ENCODE assay signal across 9 cellular contexts in the genomic region with DNA sequence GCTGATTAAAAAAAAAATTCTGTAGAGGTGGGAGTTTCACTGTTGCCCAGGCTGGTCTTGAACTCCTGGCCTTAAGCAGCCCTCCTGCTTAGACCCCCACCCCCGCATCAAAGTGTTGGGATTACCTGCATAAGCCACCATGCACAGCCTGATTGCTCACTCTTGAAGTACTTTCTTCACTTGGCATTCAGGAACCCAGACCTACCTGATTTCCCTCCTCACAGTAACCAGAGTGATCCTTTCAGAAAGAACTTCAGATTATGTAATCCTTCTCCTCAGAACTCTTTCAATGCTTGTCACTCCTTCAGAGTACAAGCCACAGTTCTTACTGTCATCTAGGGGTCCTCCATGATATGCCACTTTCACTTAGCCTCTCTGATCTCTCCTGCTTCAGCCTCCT. TPM values are rescaled to one million over a fixed set of nuclear protein-coding genes. Genes with fewer than 3 reads are reported as not detected.
A peak's percentile ranks its signal among the peaks of the same experiment; 100 is the strongest.
DNase-seq lines count a peak whose midpoint lies in the region; FAIRE-seq and TF ChIP-seq lines count a peak whose summit lies in the region.
"Had no signal": no experiment of that assay in that cellular context is flagged by ENCODE, and none has a peak within 500 bp of the region (broad histone marks: within the 10 kb centered on the region; RNA-seq: fewer than 3 reads in every experiment).

No MANE protein-coding gene starts in this region.

- no peak for DNase-seq in Calu3
- DNase-seq in AG08395 (ENCODE audit: low spot score) = no peak
- no peak for DNase-seq in NCI-H1930 (lab: John Stamatoyannopoulos, UW)
- no peak for DNase-seq in GM19239 (ENCODE audit: insufficient read length, low spot score)
- DNase-seq: activated CD4-positive, CD25-positive, alpha-beta regulatory T cell treated with anti-CD3 and anti-CD28 coated beads, Interleukin-2, amount 50 U/mL, for 72 hours; NCI-H1436 treated with DMSO at 0.1 percent for 48 hours had no signal

- H3K27me3 Mint-ChIP-seq in Calu3 (ENCODE audit: unreplicated experiment) (no peaks in the 10 kb centered on the region), IgD-negative memory B cell (no peaks in the 10 kb centered on the region), nephron (ENCODE audit: low read depth) (peaks cover 9% of the 10 kb centered on the region)
- H3K27me3 Mint-ChIP-seq in activated naive CD8-positive, alpha-beta T cell = no peaks in the 10 kb centered on the region

- H3K9me3 Mint-ChIP-seq in Calu3 (ENCODE audit: low read depth, unreplicated experiment) = peaks cover 3% of the 10 kb centered on the region
- no peaks in the 10 kb centered on the region for H3K9me3 Mint-ChIP-seq in IgD-negative memory B cell
- no peaks in the 10 kb centered on the region for H3K9me3 Mint-ChIP-seq in activated naive CD8-positive, alpha-beta T cell (ENCODE audit: low read depth)
- peaks cover 17% of the 10 kb centered on the region for H3K9me3 Mint-ChIP-seq in nephron

- peak overlapping the region; percentile 90 for H3K27ac Mint-ChIP-seq in Calu3 (ENCODE audit: unreplicated experiment)
- H3K27ac Mint-ChIP-seq in IgD-negative memory B cell = peak overlapping the region; percentile 93 to 99 (median 98)
- H3K27ac Mint-ChIP-seq in activated naive CD8-positive, alpha-beta T cell = peak overlapping the region; percentile 76
- peak overlapping the region in 1 of 3 experiments; percentile 14 for H3K27ac Mint-ChIP-seq in nephron

- H3K4me3 Mint-ChIP-seq in Calu3 (ENCODE audit: low read depth, unreplicated experiment) = peak overlapping the region; percentile 81
- peak overlapping the region; percentile 94 to 100 (median 99) for H3K4me3 Mint-ChIP-seq in IgD-negative memory B cell
- H3K4me3 Mint-ChIP-seq in activated naive CD8-positive, alpha-beta T cell = peak overlapping the region; percentile 97
- H3K4me3 Mint-ChIP-seq in nephron = peak overlapping the region; percentile 55 to 95 (median 93)

- CTCF ChIA-PET in Calu3 (lab: Charles Lee) = interaction anchor here (0.6 to 1.8 kb wide), 3 partner anchors 76 to 136 kb away, joined by 3 to 5 read pairs (median 5); no protein-coding TSS in a partner anchor

- BruUV-seq in Calu3 (replicated peaks; lab: Mats Ljungman, UMichigan) = no TSS peak

- H3K36me3 Mint-ChIP-seq in Calu3 (ENCODE audit: insufficient read depth, unreplicated experiment) (peaks cover 23% of the 10 kb centered on the region), IgD-negative memory B cell (peaks cover 5% of the 10 kb centered on the region), nephron (ENCODE audit: low read depth) (peaks cover 6% of the 10 kb centered on the region)
- H3K36me3 Mint-ChIP-seq in activated naive CD8-positive, alpha-beta T cell = no peaks in the 10 kb centered on the region

- TF ChIP-seq CTCF in Calu3 (IDR thresholded peaks at IDR 0.05; ENCODE audit: unreplicated experiment) (no peak), nephron (IDR thresholded peaks at IDR 0.05; ENCODE audit: unreplicated experiment in 3 of 3) (no peak)

- intact Hi-C loops in Calu3 (cut with micrococcal nuclease; ENCODE audit: unreplicated experiment) = no loop called here

- FAIRE-seq in GM19239 (lab: Jason Lieb, UNC) = no peak

- H3K4me1 Mint-ChIP-seq in Calu3 (ENCODE audit: low read depth, unreplicated experiment) (peaks cover 28% of the 10 kb centered on the region), IgD-negative memory B cell (peaks cover 7 to 18% (median 9%) of the 10 kb centered on the region in 3 donors), nephron (peaks cover 4% of the 10 kb centered on the region)
- peaks cover 19% of the 10 kb centered on the region for H3K4me1 Mint-ChIP-seq in activated naive CD8-positive, alpha-beta T cell (ENCODE audit: low read depth)

RNA-seq across cellular contexts. Expression of a gene that starts 1.4 kb away (rescaled TPM):
- 21.5 and 25.2 TPM in 2 replicates for total RNA-seq in Calu3 (2022)
- polyA plus RNA-seq in IgD-negative memory B cell = 10.2 TPM
